ENCODE assay signal across 12 cellular contexts in genomic region chr9:116959775-116960174, GRCh38.
DNase-seq lines count a peak whose midpoint lies in the region; ATAC-seq and TF ChIP-seq lines count a peak whose summit lies in the region.
"Had no signal": no experiment of that assay in that cellular context is flagged by ENCODE, and none has a peak within 500 bp of the region (broad histone marks: within the 10 kb centered on the region; RNA-seq: fewer than 3 reads in every experiment).

No MANE protein-coding gene starts in this region.

- peaks cover 2 to 16% (median 7%) of the 10 kb centered on the region in 6 donors for H3K9me3 Mint-ChIP-seq in immature natural killer cell

- peak overlapping the region in 4 of 5 donors; percentile 22 to 86 (median 72) for H3K4me3 Mint-ChIP-seq in immature natural killer cell

- peaks cover 45% of the 10 kb centered on the region for H3K36me3 ChIP-seq in BE2C
- H3K36me3 ChIP-seq: tibial nerve had no signal

- H3K4me1 ChIP-seq in BE2C: peaks cover 17% of the 10 kb centered on the region
- H3K4me1 ChIP-seq: Caco-2, tibial nerve had no signal

- ATAC-seq in HG02970 (IDR thresholded peaks at IDR 0.05; ENCODE audit: low FRiP score, unreplicated experiment): no peak
- ATAC-seq in GM18520 (IDR thresholded peaks at IDR 0.05; ENCODE audit: unreplicated experiment): no peak
- ATAC-seq: HCT116 had no signal

- no peaks in the 10 kb centered on the region for H3K9me3 ChIP-seq in BE2C
- H3K9me3 ChIP-seq: Caco-2, tibial nerve had no signal

- H3K27me3 ChIP-seq in BE2C: no peaks in the 10 kb centered on the region
- H3K27me3 ChIP-seq: tibial nerve had no signal

- H3K27ac Mint-ChIP-seq in immature natural killer cell: peak overlapping the region in 3 of 6 donors; percentile 89 to 95 (median 91)

- H3K36me3 Mint-ChIP-seq in immature natural killer cell: peaks cover 0 to 4% (median 0%) of the 10 kb centered on the region in 3 donors

- TF ChIP-seq CTCF in BE2C (IDR thresholded peaks at IDR 0.05; ENCODE audit: low read depth, low read length): no peak
- TF ChIP-seq CTCF in GM20000 (IDR thresholded peaks at IDR 0.05; ENCODE audit: extremely low read depth, missing control alignments): no peak

- DNase-seq in BE2C (peak; percentile 83), GM20000 (ENCODE audit: low spot score) (peak; percentile 49), NCI-H524 treated with DMSO at 0.1 percent for 48 hours (lab: John Stamatoyannopoulos, UW) (peak; percentile 50), immature natural killer cell (peak in 1 of 3 donors; percentile 33), activated gamma-delta T cell (lab: John Stamatoyannopoulos, UW) (no peak)
- no peak for DNase-seq in effector CD8-positive, alpha-beta T cell (lab: John Stamatoyannopoulos, UW)
- DNase-seq: occipital lobe had no signal

- peaks cover 9 to 12% of the 10 kb centered on the region in 2 donors for H3K4me1 Mint-ChIP-seq in immature natural killer cell

- H3K27me3 Mint-ChIP-seq in immature natural killer cell (ENCODE audit: low read depth in 3 of 3): peaks cover 3 to 29% (median 16%) of the 10 kb centered on the region in 3 donors

- no peak overlapping the region for H3K4me3 ChIP-seq in BE2C (ENCODE audit: low read depth, low read length)
- H3K4me3 ChIP-seq: tibial nerve had no signal

Comparison
In these comparisons a context has a peak if more than half of its experiments do, and no peak if none do; other contexts are left out.
1. DNase-seq: peak in BE2C (single experiment), GM20000 (single experiment) and NCI-H524 treated with DMSO at 0.1 percent for 48 hours (single experiment); none in activated gamma-delta T cell (single experiment) and effector CD8-positive, alpha-beta T cell (single experiment).